In genomic region chr1:173205146-173206051, GRCh38 we compare ENCODE assay signal across 3 cellular contexts.
A peak's percentile ranks its signal among the peaks of the same experiment; 100 is the strongest.
TF ChIP-seq lines count a peak whose summit lies in the region.

No MANE protein-coding gene starts in this region.

TF ChIP-seq in SK-N-SH, 30 proteins besides CTCF, POLR2A, EP300 and RAD21 (continued from another document):
- no peak for TF ChIP-seq IRF3 (IDR thresholded peaks at IDR 0.05; ENCODE audit: low read depth, low read length)
- TF ChIP-seq TAF1 (IDR thresholded peaks at IDR 0.05; ENCODE audit: borderline replicate concordance, low read depth, low read length) = no peak
- no peak for TF ChIP-seq RFX5 (IDR thresholded peaks at IDR 0.05; ENCODE audit: low read length)
- TF ChIP-seq ZBTB33 (IDR thresholded peaks at IDR 0.05; ENCODE audit: borderline replicate concordance, low read depth) = no peak
- TF ChIP-seq TCF12 (IDR thresholded peaks at IDR 0.05) = peak; percentile 36; the same call in 1 of the 2 replicates

TF ChIP-seq in endothelial cell of umbilical vein, 7 proteins besides CTCF, POLR2A, EP300 and RAD21:
- TF ChIP-seq MAX (IDR thresholded peaks at IDR 0.05; ENCODE audit: insufficient read depth, insufficient read length) (no peak), GATA2 (IDR thresholded peaks at IDR 0.05; ENCODE audit: insufficient read depth, insufficient read length, low read depth, low read length) (no peak), JUN (IDR thresholded peaks at IDR 0.05; ENCODE audit: borderline replicate concordance, insufficient read depth, insufficient read length, low read depth) (no peak), MYC (IDR thresholded peaks at IDR 0.05; ENCODE audit: low read depth, low read length) (no peak), EZH2 (IDR thresholded peaks at IDR 0.05; ENCODE audit: borderline replicate concordance, low read depth, low read length, severe bottlenecking) (no peak), POLR2AphosphoS5 (IDR thresholded peaks at IDR 0.05; ENCODE audit: insufficient read depth, low read depth, low read length) (peak; percentile 41), FOS (IDR thresholded peaks at IDR 0.05; ENCODE audit: borderline replicate concordance, insufficient read depth, low read length) (no peak)
TF ChIP-seq in endothelial cell of umbilical vein: peak in this region for 1.

TF ChIP-seq in GM23338, 12 proteins besides CTCF, POLR2A, EP300 and RAD21 (continued from another document):
- TF ChIP-seq ZNF462 (CRISPR knock-in tag; IDR thresholded peaks at IDR 0.05) (no peak), STAT1 (IDR thresholded peaks at IDR 0.05; ENCODE audit: unreplicated experiment) (no peak), REST (IDR thresholded peaks at IDR 0.05; ENCODE audit: unreplicated experiment) (no peak), EZH2phosphoT487 (IDR thresholded peaks at IDR 0.05; ENCODE audit: unreplicated experiment) (no peak), ETS1 (IDR thresholded peaks at IDR 0.05) (no peak), JUNB (IDR thresholded peaks at IDR 0.05; ENCODE audit: unreplicated experiment) (no peak), NANOG (IDR thresholded peaks at IDR 0.05; ENCODE audit: borderline replicate concordance) (no peak), ZNF114 (CRISPR knock-in tag; IDR thresholded peaks at IDR 0.05) (no peak), ZNF331 (CRISPR knock-in tag; IDR thresholded peaks at IDR 0.05; ENCODE audit: low read depth) (no peak), CREB1 (CRISPR knock-in tag; IDR thresholded peaks at IDR 0.05; ENCODE audit: low read depth) (no peak)
